Comparison of ENCODE assay signal across 8 cellular contexts in the genomic region with DNA sequence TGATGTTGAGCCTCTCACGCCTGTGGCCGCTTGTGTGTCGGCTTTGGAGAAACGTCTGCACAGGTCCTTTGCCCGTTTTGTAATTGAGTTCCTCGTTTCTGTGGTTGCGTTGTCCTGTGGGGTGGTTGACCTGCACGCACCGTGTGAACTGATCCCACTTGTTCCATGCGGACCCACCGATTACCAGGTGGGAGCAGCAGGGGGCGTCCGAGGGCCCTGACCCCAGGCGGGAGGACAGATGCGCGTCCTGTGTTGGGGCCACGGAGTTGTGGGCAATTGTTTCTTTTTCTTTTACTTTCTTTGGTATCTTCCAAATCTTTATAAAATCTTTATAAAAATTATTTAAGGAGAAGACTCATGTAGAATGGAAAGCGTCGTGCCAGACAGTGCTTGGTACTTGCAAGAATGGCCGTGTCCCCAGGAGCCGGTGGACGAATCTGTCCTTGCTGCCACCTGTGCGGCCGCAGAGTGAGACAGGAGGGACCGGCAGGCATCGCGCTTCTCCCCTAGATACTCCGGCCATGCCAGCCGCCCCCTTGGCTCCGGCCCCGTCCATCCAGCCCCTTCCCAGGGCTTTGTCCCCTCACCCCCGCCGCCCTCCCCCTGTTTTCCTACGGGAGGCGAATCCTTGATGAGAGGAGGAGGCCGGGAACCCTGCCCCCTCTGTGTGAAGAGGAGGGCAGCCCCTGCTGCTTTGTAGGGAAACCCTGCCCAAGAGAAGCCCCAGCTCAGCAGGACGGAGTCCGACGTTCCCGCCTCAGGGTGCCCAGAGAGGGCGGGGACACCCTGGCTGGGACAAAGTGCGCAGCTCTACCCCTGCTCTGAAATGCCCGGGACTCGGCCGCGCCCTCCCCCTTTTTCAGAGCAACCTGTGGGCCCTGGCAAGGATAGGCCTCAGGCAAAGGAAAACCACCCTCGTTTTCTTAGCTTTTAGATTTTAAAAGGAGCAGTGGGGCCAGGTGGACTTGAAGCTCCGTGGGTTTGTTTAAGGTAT. TPM values are rescaled to one million over a fixed set of nuclear protein-coding genes. Genes with fewer than 3 reads are reported as not detected.
DNase-seq lines count a peak whose midpoint lies in the region; ATAC-seq and TF ChIP-seq lines count a peak whose summit lies in the region.

No MANE protein-coding gene starts in this region.

- no peak overlapping the region for H2AFZ ChIP-seq in OCI-LY7 (ENCODE audit: low read length)

- peak; percentile 76 for TF ChIP-seq CTCF in OCI-LY7 (conservative IDR thresholded peaks at IDR 0.05; ENCODE audit: low read length)

- CTCF ChIA-PET in OCI-LY7 (lab: Charles Lee; ENCODE audit: unreplicated experiment), result interaction anchor here (0.9 kb wide), 1 partner anchor 48 kb away, joined by 3 read pairs; no protein-coding TSS in a partner anchor

- no peak overlapping the region for H3K27ac ChIP-seq in OCI-LY7 (ENCODE audit: low read depth, low read length, poor library complexity, severe bottlenecking)

- H3K36me3 ChIP-seq in OCI-LY7 (ENCODE audit: insufficient read depth, low read length), result no peaks in the 10 kb centered on the region

- intact Hi-C loops in OCI-LY7 (cut with micrococcal nuclease; ENCODE audit: unreplicated experiment), result loop anchor here (1.0 kb wide), 1 partner anchor 48 kb away; no protein-coding TSS in a partner anchor

- H3K4me3 ChIP-seq in OCI-LY7 (ENCODE audit: low read depth, low read length, poor library complexity, severe bottlenecking), result no peak overlapping the region

- POLR2A ChIA-PET in OCI-LY7 (lab: Charles Lee), result no interaction called here

- H3K4me1 ChIP-seq in OCI-LY7 (ENCODE audit: insufficient read depth, low read length, poor library complexity, severe bottlenecking), result no peaks in the 10 kb centered on the region

- no peak overlapping the region for H3K4me2 ChIP-seq in OCI-LY7 (ENCODE audit: low read length)

- DNase-seq in D341Med (ENCODE audit: low spot score), result peak; percentile 73
- peak; percentile 26 for DNase-seq in OCI-LY7 (ENCODE audit: low spot score)
- DNase-seq in amniotic epithelial cell (ENCODE audit: low read depth), result peak; percentile 8
- DNase-seq in inferior parietal cortex (ENCODE audit: extremely low spot score), result peak; percentile 57
- peak; percentile 11 to 17 (median 16) for DNase-seq in stimulated activated CD4-positive, alpha-beta T cell treated with anti-CD3 and anti-CD28 coated beads, TNF-alpha, amount 100 ng/mL, for 48 hours (ENCODE audit: low read depth in 3 of 3)

- H3K79me2 ChIP-seq in OCI-LY7 (ENCODE audit: insufficient read depth, low read depth, low read length), result no peaks in the 10 kb centered on the region

- ATAC-seq in HG02623 (IDR thresholded peaks at IDR 0.05; ENCODE audit: unreplicated experiment), result no peak
- no peak for ATAC-seq in GM21367 (IDR thresholded peaks at IDR 0.05; ENCODE audit: unreplicated experiment)
- no peak for ATAC-seq in GM19324 (IDR thresholded peaks at IDR 0.05; ENCODE audit: low FRiP score, unreplicated experiment)

- H3K9me3 ChIP-seq in OCI-LY7 (ENCODE audit: low read length), result no peaks in the 10 kb centered on the region

- no peaks in the 10 kb centered on the region for H3K9me2 ChIP-seq in OCI-LY7 (ENCODE audit: insufficient read depth, low read length)

- no TSS peak for BruUV-seq in OCI-LY7 (replicated peaks; lab: Mats Ljungman, UMichigan)

- no peaks in the 10 kb centered on the region for H4K20me1 ChIP-seq in OCI-LY7 (ENCODE audit: insufficient read depth, low read length)

RNA-seq across cellular contexts. Expression of gene PRKCZ, which starts 41.7 kb away (rescaled TPM):
- total RNA-seq in OCI-LY7 (2014; rRNA removed; shearing (Covaris generic)), result 8.0 and 10.2 TPM in 2 replicates
- total RNA-seq in OCI-LY7 (2022), result 10.0 and 13.0 TPM in 2 replicates

Comparison
In these comparisons a context has a peak if more than half of its experiments do, and no peak if none do; other contexts are left out.
1. DNase-seq: peak in every context shown above with its lines; median percentile 73 in D341Med; 57 in inferior parietal cortex; 26 in OCI-LY7; 16 in stimulated activated CD4-positive, alpha-beta T cell treated with anti-CD3 and anti-CD28 coated beads, TNF-alpha, amount 100 ng/mL, for 48 hours; 8 in amniotic epithelial cell.